Comparison of ENCODE assay signal across 20 cellular contexts in the genomic region with DNA sequence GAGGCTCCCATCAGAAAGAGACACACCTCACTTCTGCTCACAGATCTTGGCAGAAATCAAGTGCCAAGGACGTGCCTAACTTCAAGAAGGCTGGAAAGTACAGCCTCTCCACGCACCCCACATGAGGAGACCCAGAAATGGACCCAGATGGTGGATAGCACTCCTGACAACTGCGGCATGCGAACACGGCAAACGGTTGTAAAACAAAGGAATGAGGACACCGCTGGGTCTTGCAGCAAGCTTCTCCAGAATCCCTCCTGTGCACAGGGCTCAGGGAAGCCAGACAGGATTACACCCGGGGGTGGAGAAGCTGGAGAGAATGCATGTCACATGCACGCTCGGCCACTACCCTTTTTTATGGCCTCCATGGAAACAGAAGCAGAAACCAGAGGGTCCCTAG. TPM values are rescaled to one million over a fixed set of nuclear protein-coding genes. Genes with fewer than 3 reads are reported as not detected.
DNase-seq lines count a peak whose midpoint lies in the region; ATAC-seq and TF ChIP-seq lines count a peak whose summit lies in the region.
"Had no signal": no experiment of that assay in that cellular context is flagged by ENCODE, and none has a peak within 500 bp of the region (broad histone marks: within the 10 kb centered on the region; RNA-seq: fewer than 3 reads in every experiment).

No MANE protein-coding gene starts in this region.

- ATAC-seq in mucosa of descending colon, result peak; percentile 11
- no peak for ATAC-seq in GM19463 (IDR thresholded peaks at IDR 0.05; ENCODE audit: unreplicated experiment)

- no peaks in the 10 kb centered on the region for H3K4me1 ChIP-seq in HEK293 (ENCODE audit: control insufficient read depth, insufficient read depth, low read length)
- no peaks in the 10 kb centered on the region for H3K4me1 ChIP-seq in mucosa of descending colon (ENCODE audit: low read depth)

- H3K36me3 ChIP-seq in HEK293 (ENCODE audit: control insufficient read depth in 2 of 2, insufficient read depth in 1 of 2, low read length in 2 of 2) (no peaks in the 10 kb centered on the region), mucosa of descending colon (ENCODE audit: low read depth) (no peaks in the 10 kb centered on the region)
- H3K36me3 ChIP-seq: Peyer's patch, SJSA1 had no signal

- TF ChIP-seq CTCF in HEK293 (tag by site-specific recombination; IDR thresholded peaks at IDR 0.05) (no peak), mucosa of descending colon (IDR thresholded peaks at IDR 0.05) (no peak)

- H3K27ac ChIP-seq in HEK293 (ENCODE audit: extremely low read depth, low read depth, low read length), result no peak overlapping the region
- H3K27ac ChIP-seq in caudate nucleus (ENCODE audit: low read depth, low read length), result peak overlapping the region; percentile 42
- H3K27ac ChIP-seq: GM23248, KMS-11, Peyer's patch, SJSA1 had no signal

- CTCF ChIA-PET in HEK293 (lab: Yijun Ruan, JAX), result interaction anchor here (0.7 kb wide), 1 partner anchor 617 kb away, joined by 3 read pairs; no protein-coding TSS in a partner anchor

- DNase-seq in caudate nucleus (lab: John Stamatoyannopoulos, UW), result no peak
- DNase-seq in mucosa of descending colon, result no peak
- peak in 6 of 10 donors; percentile 30 to 94 (median 56) for DNase-seq in posterior cingulate gyrus
- no peak for DNase-seq in C1 segment of cervical spinal cord (lab: John Stamatoyannopoulos, UW)
- DNase-seq in SHP77 (lab: John Stamatoyannopoulos, UW), result no peak
- DNase-seq in epidermal melanocyte (ENCODE audit: insufficient read length, low spot score), result no peak
- DNase-seq: GM23248, H9, NCI-H1105, NCI-H1694, NCI-H2081, NCI-H2171, NCI-H345, NCI-H524 treated with DMSO at 0.1 percent for 48 hours, Peyer's patch had no signal

- H3K4me3 ChIP-seq in HEK293 (ENCODE audit: low read depth, low read length), result no peak overlapping the region
- no peak overlapping the region for H3K4me3 ChIP-seq in mucosa of descending colon
- H3K4me3 ChIP-seq: GM23248, Peyer's patch, SJSA1 had no signal

- POLR2A ChIA-PET in HEK293 (lab: Yijun Ruan, JAX), result no interaction called here

- intact Hi-C loops in mucosa of descending colon (cut with DNase I, micrococcal nuclease), result no loop called here
- intact Hi-C loops in posterior cingulate gyrus (cut with DNase I), result no loop called here

- no peaks in the 10 kb centered on the region for H3K9me3 ChIP-seq in HEK293 (ENCODE audit: control insufficient read depth, insufficient read depth, low read depth, low read length)
- H3K9me3 ChIP-seq in mucosa of descending colon, result no peaks in the 10 kb centered on the region
- H3K9me3 ChIP-seq: Peyer's patch had no signal

TF ChIP-seq in HEK293, 187 proteins besides CTCF, POLR2A, EP300 and RAD21:
- TF ChIP-seq ZIC2 (tag by site-specific recombination; IDR thresholded peaks at IDR 0.05) (peak; percentile 68), ZNF138 (tag by site-specific recombination; IDR thresholded peaks at IDR 0.05; ENCODE audit: borderline replicate concordance) (no peak)

RNA-seq across cellular contexts. Expression of gene SIRPA, which starts 59.7 kb away (rescaled TPM):
- 10 to 100 TPM in 2 of 3 donors, 1 to 10 TPM in 1; 7.6 to 24.4 (median 14.1) TPM for total RNA-seq in mucosa of descending colon
- total RNA-seq: OCI-LY7 had no signal

Comparison
In these comparisons a context has a peak if more than half of its experiments do, and no peak if none do; other contexts are left out.
1. DNase-seq: peak in posterior cingulate gyrus (6 of 10); none in caudate nucleus (0 of 61), mucosa of descending colon (0 of 3), C1 segment of cervical spinal cord (0 of 14), SHP77 (0 of 2) and epidermal melanocyte (single experiment).